6 cellular contexts compared by ENCODE assay signal in genomic region chr12:113186033-113186365, GRCh38. TPM values are rescaled to one million over a fixed set of nuclear protein-coding genes. Genes with fewer than 3 reads are reported as not detected.
DNase-seq lines count a peak whose midpoint lies in the region; ATAC-seq and TF ChIP-seq lines count a peak whose summit lies in the region.

No MANE protein-coding gene starts in this region.

- peak overlapping the region; percentile 43 for H3K27ac Mint-ChIP-seq in neural crest cell (ENCODE audit: unreplicated experiment)

- peaks cover 28% of the 10 kb centered on the region for H3K4me1 Mint-ChIP-seq in neural crest cell

- WGBS in body of pancreas, 2 donors, result 4 to 6% methylated on average over 3 to 11 of the region's 11 CpGs

- H3K36me3 Mint-ChIP-seq in neural crest cell (ENCODE audit: low read depth), result peaks cover 10% of the 10 kb centered on the region

- H3K4me3 ChIP-seq in body of pancreas, result peak overlapping the region; percentile 81 to 82

- H3K27ac ChIP-seq in body of pancreas, result peak overlapping the region; percentile 89 to 97 (median 95)

- H3K36me3 ChIP-seq in body of pancreas (replicated peaks in 1 of 2; ENCODE audit: insufficient read depth in 1 of 2, low read depth in 2 of 2), result no peaks in the 10 kb centered on the region

- no peaks in the 10 kb centered on the region for H3K27me3 Mint-ChIP-seq in neural crest cell (ENCODE audit: low read depth)

- ATAC-seq in body of pancreas, result no peak

- H3K9me3 ChIP-seq in body of pancreas, result no peaks in the 10 kb centered on the region

- H3K4me1 ChIP-seq in body of pancreas, result peaks cover 34% of the 10 kb centered on the region

- DNase-seq in NCI-H510A treated with DMSO at 0.1 percent for 48 hours (lab: John Stamatoyannopoulos, UW) (peak; percentile 23), NCI-H510A (lab: John Stamatoyannopoulos, UW) (no peak), body of pancreas (no peak), neural crest cell (ENCODE audit: low read depth, low spot score) (no peak), mesenteric fat pad (ENCODE audit: low spot score) (no peak), 8988T (no peak)

- TF ChIP-seq CTCF in body of pancreas (IDR thresholded peaks at IDR 0.05) (no peak), neural crest cell (conservative IDR thresholded peaks at IDR 0.05) (no peak)

- intact Hi-C loops in body of pancreas (cut with DNase I), result no loop called here

- no peak for TF ChIP-seq POLR2A in body of pancreas (IDR thresholded peaks at IDR 0.05)

- no peaks in the 10 kb centered on the region for H3K27me3 ChIP-seq in body of pancreas

- H3K4me3 Mint-ChIP-seq in neural crest cell, result peak overlapping the region; percentile 96

- H3K9me3 Mint-ChIP-seq in neural crest cell, result no peaks in the 10 kb centered on the region

RNA-seq across cellular contexts. Expression of gene RITA1, which starts 0.5 kb away (rescaled TPM):
- total RNA-seq in body of pancreas (10 to 100 TPM in 1 of 2 donors, 1 to 10 TPM in 1; 6.9 to 15.3 TPM), neural crest cell (20.0 and 20.1 TPM in 2 replicates), mesenteric fat pad (9.9 TPM)

RNA-seq across cellular contexts. Expression of gene DDX54, which starts 0.7 kb away (rescaled TPM):
- total RNA-seq in body of pancreas (10 to 100 TPM; 52.7 TPM), neural crest cell (68.5 and 69.7 TPM in 2 replicates), mesenteric fat pad (46.3 TPM)

RNA-seq across cellular contexts. Expression of gene TPCN1, which starts 35.3 kb away (rescaled TPM):
- total RNA-seq in body of pancreas (10 to 100 TPM; 45.1 to 78.4 TPM), neural crest cell (18.3 and 18.9 TPM in 2 replicates), mesenteric fat pad (37.1 TPM)

RNA-seq across cellular contexts. Expression of gene CFAP73, which starts 36.5 kb away (rescaled TPM):
- total RNA-seq in body of pancreas (under 1 TPM in 1 of 2 donors, not detected in 1; 0.99 TPM), neural crest cell (not detected in 2 replicates), mesenteric fat pad (not detected)

RNA-seq across cellular contexts. Expression of gene RASAL1, which starts 50.4 kb away (rescaled TPM):
- total RNA-seq in body of pancreas, result 1 to 10 TPM in 1 of 2 donors, under 1 TPM in 1; 0.66 to 2.1 TPM
- total RNA-seq in neural crest cell, result not detected in 2 replicates
- total RNA-seq in mesenteric fat pad, result not detected
